2 cellular contexts compared by ENCODE assay signal in genomic region chr7:8154290-8154689, GRCh38.
TF ChIP-seq lines count a peak whose summit lies in the region.

No MANE protein-coding gene starts in this region.

TF ChIP-seq in endothelial cell of umbilical vein, 7 proteins besides CTCF, POLR2A, EP300 and RAD21 (continued from another document):
- no peak for TF ChIP-seq MAX (IDR thresholded peaks at IDR 0.05; ENCODE audit: insufficient read depth, insufficient read length)
- no peak for TF ChIP-seq GATA2 (IDR thresholded peaks at IDR 0.05; ENCODE audit: insufficient read depth, insufficient read length, low read depth, low read length)
- no peak for TF ChIP-seq FOS (IDR thresholded peaks at IDR 0.05; ENCODE audit: borderline replicate concordance, insufficient read depth, low read length)
- no peak for TF ChIP-seq EZH2 (IDR thresholded peaks at IDR 0.05; ENCODE audit: borderline replicate concordance, low read depth, low read length, severe bottlenecking)

TF ChIP-seq in GM23338, 12 proteins besides CTCF, POLR2A, EP300 and RAD21 (continued from another document):
- TF ChIP-seq ZNF462 (CRISPR knock-in tag; IDR thresholded peaks at IDR 0.05), result no peak
- TF ChIP-seq ETS1 (IDR thresholded peaks at IDR 0.05), result no peak
- no peak for TF ChIP-seq EZH2phosphoT487 (IDR thresholded peaks at IDR 0.05; ENCODE audit: unreplicated experiment)
- TF ChIP-seq REST (IDR thresholded peaks at IDR 0.05; ENCODE audit: unreplicated experiment), result no peak
- no peak for TF ChIP-seq ZNF331 (CRISPR knock-in tag; IDR thresholded peaks at IDR 0.05; ENCODE audit: low read depth)
- no peak for TF ChIP-seq EZH2 (IDR thresholded peaks at IDR 0.05; ENCODE audit: low read depth, unreplicated experiment)
- no peak for TF ChIP-seq POLR2AphosphoS5 (IDR thresholded peaks at IDR 0.05; ENCODE audit: low read depth)
- TF ChIP-seq NANOG (IDR thresholded peaks at IDR 0.05; ENCODE audit: borderline replicate concordance), result no peak
- TF ChIP-seq CREB1 (CRISPR knock-in tag; IDR thresholded peaks at IDR 0.05; ENCODE audit: low read depth), result no peak
- no peak for TF ChIP-seq ZNF114 (CRISPR knock-in tag; IDR thresholded peaks at IDR 0.05)
- TF ChIP-seq JUNB (IDR thresholded peaks at IDR 0.05; ENCODE audit: unreplicated experiment), result no peak
